Comparison of ENCODE assay signal across 8 cellular contexts in the genomic region with DNA sequence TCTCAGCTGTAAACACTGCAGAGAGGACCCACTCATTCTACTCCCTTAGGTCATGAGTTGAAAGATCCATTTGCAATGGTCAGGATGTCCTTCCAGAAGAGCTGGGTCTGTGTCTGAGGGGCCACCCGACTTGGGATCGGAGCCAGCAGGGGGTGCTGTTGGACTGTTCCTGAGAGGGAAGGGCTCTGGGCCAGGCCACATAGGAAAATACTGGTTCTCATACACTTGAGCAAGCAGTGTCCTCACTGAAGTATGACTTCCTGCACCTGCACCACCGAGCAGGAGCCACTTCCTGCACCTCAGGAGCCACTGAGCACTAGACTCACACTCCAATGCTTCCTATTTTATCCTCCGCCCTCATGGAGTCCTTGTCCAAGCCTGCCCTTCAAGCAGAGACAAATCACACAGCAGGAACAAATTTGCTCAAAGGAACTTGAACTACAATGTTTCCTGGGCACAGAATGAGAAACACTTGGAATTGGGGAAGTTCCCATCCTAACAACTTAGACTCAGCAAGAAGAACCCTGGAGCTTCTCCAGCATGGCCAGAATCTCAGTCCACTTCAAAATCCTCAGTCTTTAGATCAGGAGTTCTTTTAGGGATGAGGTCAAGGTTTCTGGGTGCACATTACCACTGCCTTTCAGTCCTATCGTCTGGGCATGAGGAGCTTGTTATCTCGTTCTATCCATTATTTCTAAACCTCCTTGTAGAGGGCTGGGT. TPM values are rescaled to one million over a fixed set of nuclear protein-coding genes. Genes with fewer than 3 reads are reported as not detected.
DNase-seq lines count a peak whose midpoint lies in the region; ATAC-seq and TF ChIP-seq lines count a peak whose summit lies in the region.

No MANE protein-coding gene starts in this region.

- ATAC-seq in HG03135 (IDR thresholded peaks at IDR 0.05; ENCODE audit: unreplicated experiment): peak; percentile 75
- ATAC-seq in stimulated activated effector memory CD8-positive, alpha-beta T cell treated with anti-CD3 and anti-CD28 coated beads, Interleukin-12 subunit alpha, Interleukin-12 subunit beta, amount 100 ng/mL, for 72 hours: peak; percentile 75

- peaks cover 32% of the 10 kb centered on the region for H3K4me1 Mint-ChIP-seq in activated CD4-positive, alpha-beta T cell treated with anti-CD3 and anti-CD28 coated beads, Interleukin-2, amount 10 ng/mL, durations not matched to agents 24 days and 14 days
- peaks cover 41% of the 10 kb centered on the region for H3K4me1 Mint-ChIP-seq in stimulated activated effector memory CD8-positive, alpha-beta T cell treated with anti-CD3 and anti-CD28 coated beads, Interleukin-12 subunit alpha, Interleukin-12 subunit beta, amount 100 ng/mL, for 72 hours

- in situ Hi-C loops in GM18951 (cut with MboI; ENCODE audit: low sequenced_read_pairs, unreplicated experiment): no loop called here

- no peaks in the 10 kb centered on the region for H3K9me3 ChIP-seq in BE2C

- H3K4me3 ChIP-seq in BE2C (ENCODE audit: low read depth, low read length): no peak overlapping the region

- peak; percentile 41 for TF ChIP-seq POLR2A in GM18951 (IDR thresholded peaks at IDR 0.05; ENCODE audit: extremely low read depth, insufficient read depth, insufficient read length)

- peak; percentile 77 for TF ChIP-seq CTCF in BE2C (IDR thresholded peaks at IDR 0.05; ENCODE audit: low read depth, low read length)

- no peaks in the 10 kb centered on the region for H3K4me1 ChIP-seq in BE2C

- H3K27me3 ChIP-seq in BE2C: peaks cover 52% of the 10 kb centered on the region

- H3K27ac Mint-ChIP-seq in activated CD4-positive, alpha-beta T cell treated with anti-CD3 and anti-CD28 coated beads, Interleukin-2, amount 10 ng/mL, durations not matched to agents 24 days and 14 days: peak overlapping the region; percentile 75
- H3K27ac Mint-ChIP-seq in stimulated activated effector memory CD8-positive, alpha-beta T cell treated with anti-CD3 and anti-CD28 coated beads, Interleukin-12 subunit alpha, Interleukin-12 subunit beta, amount 100 ng/mL, for 72 hours: peak overlapping the region; percentile 35

- intact Hi-C loops in activated CD4-positive, alpha-beta T cell treated with anti-CD3 and anti-CD28 coated beads, Interleukin-2, amount 10 ng/mL, durations not matched to agents 24 days and 14 days (cut with micrococcal nuclease): loop anchor here (1.0 to 2.0 kb wide), 2 partner anchors 27 to 91 kb away; no protein-coding TSS in a partner anchor

- no peaks in the 10 kb centered on the region for H3K9me3 Mint-ChIP-seq in activated CD4-positive, alpha-beta T cell treated with anti-CD3 and anti-CD28 coated beads, Interleukin-2, amount 10 ng/mL, durations not matched to agents 24 days and 14 days
- no peaks in the 10 kb centered on the region for H3K9me3 Mint-ChIP-seq in stimulated activated effector memory CD8-positive, alpha-beta T cell treated with anti-CD3 and anti-CD28 coated beads, Interleukin-12 subunit alpha, Interleukin-12 subunit beta, amount 100 ng/mL, for 72 hours

- H3K27me3 Mint-ChIP-seq in activated CD4-positive, alpha-beta T cell treated with anti-CD3 and anti-CD28 coated beads, Interleukin-2, amount 10 ng/mL, durations not matched to agents 24 days and 14 days: peaks cover 7% of the 10 kb centered on the region

- no peaks in the 10 kb centered on the region for H3K36me3 Mint-ChIP-seq in activated CD4-positive, alpha-beta T cell treated with anti-CD3 and anti-CD28 coated beads, Interleukin-2, amount 10 ng/mL, durations not matched to agents 24 days and 14 days (ENCODE audit: low read depth)
- no peaks in the 10 kb centered on the region for H3K36me3 Mint-ChIP-seq in stimulated activated effector memory CD8-positive, alpha-beta T cell treated with anti-CD3 and anti-CD28 coated beads, Interleukin-12 subunit alpha, Interleukin-12 subunit beta, amount 100 ng/mL, for 72 hours

- no peaks in the 10 kb centered on the region for H3K36me3 ChIP-seq in BE2C

- H3K4me3 Mint-ChIP-seq in activated CD4-positive, alpha-beta T cell treated with anti-CD3 and anti-CD28 coated beads, Interleukin-2, amount 10 ng/mL, durations not matched to agents 24 days and 14 days: peak overlapping the region; percentile 29
- peak overlapping the region; percentile 24 for H3K4me3 Mint-ChIP-seq in stimulated activated effector memory CD8-positive, alpha-beta T cell treated with anti-CD3 and anti-CD28 coated beads, Interleukin-12 subunit alpha, Interleukin-12 subunit beta, amount 100 ng/mL, for 72 hours

- peak; percentile 82 for DNase-seq in BE2C
- DNase-seq in NCI-H510A (lab: John Stamatoyannopoulos, UW): peak; percentile 71
- DNase-seq in activated CD4-positive, alpha-beta T cell treated with anti-CD3 and anti-CD28 coated beads, Interleukin-2, amount 10 ng/mL, durations not matched to agents 24 days and 14 days: peak; percentile 95
- peak; percentile 63 for DNase-seq in effector CD4-positive, alpha-beta T cell
- peak; percentile 46 for DNase-seq in mucosa of gallbladder (ENCODE audit: low spot score)
- DNase-seq in stimulated activated effector memory CD8-positive, alpha-beta T cell treated with anti-CD3 and anti-CD28 coated beads, Interleukin-12 subunit alpha, Interleukin-12 subunit beta, amount 100 ng/mL, for 72 hours (ENCODE audit: low spot score in 2 of 2): peak; percentile 82 to 93

RNA-seq across cellular contexts. Expression of gene VPREB1, which starts 36.6 kb away (rescaled TPM):
- not detected for polyA plus RNA-seq in BE2C (2012; ENCODE audit: insufficient read depth, insufficient read length, low read depth)
- not detected in 2 replicates for total RNA-seq in activated CD4-positive, alpha-beta T cell treated with anti-CD3 and anti-CD28 coated beads, Interleukin-2, amount 10 ng/mL, durations not matched to agents 24 days and 14 days
- total RNA-seq in mucosa of gallbladder: not detected
